Comparison of ENCODE assay signal across 27 cellular contexts in genomic region chr5:111028865-111029264, GRCh38. TPM values are rescaled to one million over a fixed set of nuclear protein-coding genes. Genes with fewer than 3 reads are reported as not detected.
"Had no signal": no experiment of that assay in that cellular context is flagged by ENCODE, and none has a peak within 500 bp of the region (broad histone marks: within the 10 kb centered on the region; RNA-seq: fewer than 3 reads in every experiment).

No MANE protein-coding gene starts in this region.

- ATAC-seq: esophagus mucosa, gastrocnemius medialis, heart right ventricle, left cardiac atrium, left lung, left ventricle myocardium superior, lower lobe of right lung, mucosa of descending colon had no signal

- H3K27me3 ChIP-seq: dorsolateral prefrontal cortex, esophagus squamous epithelium, gastrocnemius medialis, heart right ventricle, left lung had no signal

- H3K4me1 ChIP-seq: esophagus squamous epithelium, gastrocnemius medialis, heart right ventricle, left lung, lower lobe of right lung had no signal

- FAIRE-seq: endothelial cell of umbilical vein, islet of Langerhans, keratinocyte had no signal

- H3K27ac ChIP-seq: coronary artery, dorsolateral prefrontal cortex, epithelial cell of prostate, esophagus squamous epithelium, gastrocnemius medialis, heart right ventricle, left lung, lower lobe of right lung had no signal

- H3K9me3 ChIP-seq: esophagus squamous epithelium, gastrocnemius medialis, heart right ventricle, lower lobe of right lung, mucosa of descending colon had no signal

- H3K36me3 ChIP-seq: esophagus squamous epithelium, gastrocnemius medialis, heart right ventricle, left lung, lower lobe of right lung had no signal

- H3K4me3 ChIP-seq: coronary artery, dorsolateral prefrontal cortex, esophagus squamous epithelium, gastrocnemius medialis, heart right ventricle, left lung, lower lobe of right lung, mucosa of descending colon had no signal

- DNase-seq: dermis blood vessel endothelial cell; dorsolateral prefrontal cortex; effector CD4-positive, alpha-beta T cell; effector memory CD4-positive, alpha-beta T cell; erythroblast; esophagus squamous epithelium; foreskin fibroblast; foreskin melanocyte; gastrocnemius medialis; glutamatergic neuron; head of caudate nucleus; heart right ventricle; hippocampal formation; left cardiac atrium; left lung; left ventricle myocardium superior; lower lobe of right lung; mesenchymal stem cell; mucosa of descending colon; naive B cell had no signal

RNA-seq across cellular contexts. Expression of gene TSLP, which starts 42.6 kb away (rescaled TPM):
- total RNA-seq: endothelial cell of umbilical vein, lung microvascular endothelial cell had no signal
